9 cellular contexts compared by ENCODE assay signal in genomic region chr2:207337234-207338219, GRCh38.
DNase-seq lines count a peak whose midpoint lies in the region; ATAC-seq and TF ChIP-seq lines count a peak whose summit lies in the region.
"Had no signal": no experiment of that assay in that cellular context is flagged by ENCODE, and none has a peak within 500 bp of the region (broad histone marks: within the 10 kb centered on the region; RNA-seq: fewer than 3 reads in every experiment).

No MANE protein-coding gene starts in this region.

- no peaks in the 10 kb centered on the region for H3K9me3 Mint-ChIP-seq in CD4-positive, alpha-beta memory T cell
- H3K9me3 Mint-ChIP-seq in IgD-negative memory B cell (no peaks in the 10 kb centered on the region), chondrocyte (ENCODE audit: low read depth) (no peaks in the 10 kb centered on the region), type B pancreatic cell (no peaks in the 10 kb centered on the region)

- no peaks in the 10 kb centered on the region for H3K36me3 ChIP-seq in CD4-positive, alpha-beta memory T cell (ENCODE audit: insufficient read depth, low read length)
- no peaks in the 10 kb centered on the region for H3K36me3 ChIP-seq in sigmoid colon
- H3K36me3 ChIP-seq: cardiac muscle cell had no signal

- no peak for TF ChIP-seq CTCF in chondrocyte (IDR thresholded peaks at IDR 0.05)
- no peak for TF ChIP-seq CTCF in type B pancreatic cell (conservative IDR thresholded peaks at IDR 0.05)
- TF ChIP-seq CTCF in sigmoid colon (IDR thresholded peaks at IDR 0.05), result no peak

- peak overlapping the region; percentile 12 to 24 for H3K4me3 ChIP-seq in CD4-positive, alpha-beta memory T cell (ENCODE audit: low read length in 2 of 2)
- no peak overlapping the region for H3K4me3 ChIP-seq in sigmoid colon
- H3K4me3 ChIP-seq: cardiac muscle cell had no signal

- TF ChIP-seq POLR2A in sigmoid colon (IDR thresholded peaks at IDR 0.05), result no peak

- peak overlapping the region in 6 of 7 donors; percentile 30 to 69 (median 43) for H3K27ac Mint-ChIP-seq in CD4-positive, alpha-beta memory T cell
- H3K27ac Mint-ChIP-seq in IgD-negative memory B cell, result peak overlapping the region in 2 of 3 donors; percentile 1 to 24
- peak overlapping the region; percentile 37 for H3K27ac Mint-ChIP-seq in chondrocyte (ENCODE audit: unreplicated experiment)
- H3K27ac Mint-ChIP-seq in type B pancreatic cell, result peak overlapping the region; percentile 51

- DNase-seq in CD4-positive, alpha-beta memory T cell, result no peak
- no peak for DNase-seq in chondrocyte (ENCODE audit: low spot score)
- no peak for DNase-seq in type B pancreatic cell (ENCODE audit: extremely low spot score, unreplicated experiment)
- DNase-seq in glomerular visceral epithelial cell (ENCODE audit: extremely low spot score), result no peak
- DNase-seq in sigmoid colon, result no peak
- no peak for DNase-seq in NCI-H526 treated with DMSO at 0.1 percent for 48 hours (lab: John Stamatoyannopoulos, UW)

- 67 to 72% methylated on average over 6 of the region's 6 CpGs for WGBS in sigmoid colon, 2 donors

- intact Hi-C loops in CD4-positive, alpha-beta memory T cell (cut with micrococcal nuclease), result loop anchor here (10.0 kb wide), 2 partner anchors 173 to 353 kb away; partner anchors contain the start of gene KLF7
- intact Hi-C loops in sigmoid colon (cut with DNase I), result loop anchor here (5.0 to 10.0 kb wide), 2 partner anchors 170 to 353 kb away; partner anchors contain the start of gene KLF7

- CTCF ChIA-PET in CD4-positive, alpha-beta memory T cell (lab: Charles Lee; ENCODE audit: partially characterized antibody), result interaction anchor here (1.2 to 1.7 kb wide), 2 partner anchors 15 to 291 kb away, joined by 3 to 5 read pairs; no protein-coding TSS in a partner anchor

- POLR2A ChIA-PET in CD4-positive, alpha-beta memory T cell (lab: Charles Lee; ENCODE audit: partially characterized antibody), result no interaction called here

- no peak for TF ChIP-seq EP300 in sigmoid colon (IDR thresholded peaks at IDR 0.05)

- peak overlapping the region; percentile 5 to 84 (median 78) for H3K4me3 Mint-ChIP-seq in CD4-positive, alpha-beta memory T cell
- H3K4me3 Mint-ChIP-seq in IgD-negative memory B cell, result peak overlapping the region; percentile 2 to 79 (median 68)
- no peak overlapping the region for H3K4me3 Mint-ChIP-seq in chondrocyte (ENCODE audit: unreplicated experiment)
- no peak overlapping the region for H3K4me3 Mint-ChIP-seq in type B pancreatic cell

- H3K9me3 ChIP-seq in CD4-positive, alpha-beta memory T cell (ENCODE audit: control insufficient read depth in 1 of 2, low read length in 2 of 2), result no peaks in the 10 kb centered on the region
- H3K9me3 ChIP-seq in sigmoid colon, result no peaks in the 10 kb centered on the region

- peaks cover 38% of the 10 kb centered on the region for H3K4me1 ChIP-seq in CD4-positive, alpha-beta memory T cell (ENCODE audit: insufficient read depth, low read length)
- H3K4me1 ChIP-seq in sigmoid colon, result peaks cover 0 to 18% (median 14%) of the 10 kb centered on the region in 4 donors

- peaks cover 30 to 45% (median 33%) of the 10 kb centered on the region in 4 donors for H3K4me1 Mint-ChIP-seq in CD4-positive, alpha-beta memory T cell
- H3K4me1 Mint-ChIP-seq in IgD-negative memory B cell, result peaks cover 21 to 41% (median 31%) of the 10 kb centered on the region in 3 donors
- peaks cover 49% of the 10 kb centered on the region for H3K4me1 Mint-ChIP-seq in chondrocyte (ENCODE audit: low read depth)
- H3K4me1 Mint-ChIP-seq in type B pancreatic cell (ENCODE audit: unreplicated experiment), result peaks cover 22% of the 10 kb centered on the region

- no peaks in the 10 kb centered on the region for H3K36me3 Mint-ChIP-seq in CD4-positive, alpha-beta memory T cell
- H3K36me3 Mint-ChIP-seq in IgD-negative memory B cell, result no peaks in the 10 kb centered on the region
- H3K36me3 Mint-ChIP-seq in chondrocyte (ENCODE audit: low read depth), result no peaks in the 10 kb centered on the region
- no peaks in the 10 kb centered on the region for H3K36me3 Mint-ChIP-seq in type B pancreatic cell

- H3K27ac ChIP-seq in CD4-positive, alpha-beta memory T cell (ENCODE audit: low read depth, low read length), result no peak overlapping the region
- H3K27ac ChIP-seq in sigmoid colon, result peak overlapping the region in 1 of 4 donors; percentile 27
- H3K27ac ChIP-seq: cardiac muscle cell had no signal

- peaks cover 0 to 1% of the 10 kb centered on the region in 2 donors for H3K27me3 Mint-ChIP-seq in CD4-positive, alpha-beta memory T cell
- H3K27me3 Mint-ChIP-seq in IgD-negative memory B cell (peaks cover 2% of the 10 kb centered on the region), chondrocyte (ENCODE audit: low read depth) (no peaks in the 10 kb centered on the region), type B pancreatic cell (peaks cover 6% of the 10 kb centered on the region)

- ATAC-seq in GM19324 (IDR thresholded peaks at IDR 0.05; ENCODE audit: low FRiP score, unreplicated experiment), result peak; percentile 43

- H3K27me3 ChIP-seq in CD4-positive, alpha-beta memory T cell (ENCODE audit: insufficient read depth, low read length), result no peaks in the 10 kb centered on the region
- H3K27me3 ChIP-seq in sigmoid colon, result no peaks in the 10 kb centered on the region
- H3K27me3 ChIP-seq: cardiac muscle cell had no signal

Comparison
In these comparisons a context has a peak if more than half of its experiments do, and no peak if none do; other contexts are left out.
1. H3K4me3 ChIP-seq: peak in CD4-positive, alpha-beta memory T cell (2 of 2); none in sigmoid colon (0 of 4).
2. H3K4me3 Mint-ChIP-seq: peak in CD4-positive, alpha-beta memory T cell (8 of 8) and IgD-negative memory B cell (4 of 4); none in chondrocyte (single experiment) and type B pancreatic cell (single experiment).
3. Peak in every context shown above with its lines, with median percentiles within 50 percentile points of each other: H3K27ac Mint-ChIP-seq.